Comparison of ENCODE assay signal across 9 cellular contexts in genomic region chr10:18216482-18216881, GRCh38.
DNase-seq lines count a peak whose midpoint lies in the region; ATAC-seq, FAIRE-seq and TF ChIP-seq lines count a peak whose summit lies in the region.
"Had no signal": no experiment of that assay in that cellular context is flagged by ENCODE, and none has a peak within 500 bp of the region (broad histone marks: within the 10 kb centered on the region; RNA-seq: fewer than 3 reads in every experiment).

No MANE protein-coding gene starts in this region.

- H3K4me1 ChIP-seq in HEK293 (ENCODE audit: control insufficient read depth, insufficient read depth, low read length) (no peaks in the 10 kb centered on the region), adipocyte (ENCODE audit: control insufficient read depth, insufficient read depth, low read length) (peaks cover 45% of the 10 kb centered on the region)

- peak; percentile 88 for FAIRE-seq in islet of Langerhans (lab: Jason Lieb, UNC)
- FAIRE-seq: RCC 7860 had no signal

- DNase-seq in AG04450 (ENCODE audit: low read depth, low spot score) (no peak), adipocyte (ENCODE audit: low read depth) (peak; percentile 73)
- no peak for DNase-seq in activated CD4-positive, alpha-beta T cell treated with anti-CD3 and anti-CD28 coated beads, Interleukin-2, amount 10 ng/mL, durations not matched to agents 7 days and 5 days
- no peak for DNase-seq in activated T-helper 1 cell treated with anti-CD3 and anti-CD28 coated beads, Interleukin-12 subunit alpha, Interleukin-12 subunit beta, Interleukin-2, Interleukin-4 antibody, amounts not matched to agents 30 ng/mL and 10 ng/mL and 1 ng/mL, durations not matched to agents 14 hours and 24 hours and 36 hours (ENCODE audit: low spot score)

- H3K27ac Mint-ChIP-seq in activated CD4-positive, alpha-beta T cell treated with anti-CD3 and anti-CD28 coated beads, Interleukin-2, amount 10 ng/mL, durations not matched to agents 7 days and 5 days = no peak overlapping the region
- no peak overlapping the region for H3K27ac Mint-ChIP-seq in activated T-helper 1 cell treated with anti-CD3 and anti-CD28 coated beads, Interleukin-12 subunit alpha, Interleukin-12 subunit beta, Interleukin-2, Interleukin-4 antibody, amounts not matched to agents 30 ng/mL and 10 ng/mL and 1 ng/mL, durations not matched to agents 14 hours and 24 hours and 36 hours

- H3K9me3 ChIP-seq in AG04450 (ENCODE audit: control insufficient read depth, insufficient read depth, low read length) = no peaks in the 10 kb centered on the region
- no peaks in the 10 kb centered on the region for H3K9me3 ChIP-seq in HEK293 (ENCODE audit: control insufficient read depth, insufficient read depth, low read depth, low read length)
- H3K9me3 ChIP-seq in adipocyte (ENCODE audit: control insufficient read depth, low read length) = no peaks in the 10 kb centered on the region

- H3K27me3 ChIP-seq in AG04450 (ENCODE audit: control insufficient read depth, insufficient read depth, low read length) (no peaks in the 10 kb centered on the region), adipocyte (replicated peaks; ENCODE audit: control insufficient read depth, insufficient read depth, low read length) (no peaks in the 10 kb centered on the region)

- CTCF ChIA-PET in AG04450 (lab: Charles Lee) (interaction anchor here (0.6 to 2.5 kb wide), 61 partner anchors 9 to 1399 kb away, joined by 3 to 153 read pairs (median 5); partner anchors contain the start of genes RSU1 and TMEM236), HEK293 (lab: Yijun Ruan, JAX) (interaction anchor here (0.5 to 2.0 kb wide), 23 partner anchors 9 to 986 kb away, joined by 3 to 16 read pairs (median 3); no protein-coding TSS in a partner anchor)
- CTCF ChIA-PET in activated CD4-positive, alpha-beta T cell treated with anti-CD3 and anti-CD28 coated beads, Interleukin-2, amount 10 ng/mL, durations not matched to agents 7 days and 5 days (lab: Charles Lee) = no interaction called here

- ATAC-seq in HG02798 (IDR thresholded peaks at IDR 0.05; ENCODE audit: poor library complexity, unreplicated experiment) (no peak), GM19023 (IDR thresholded peaks at IDR 0.05; ENCODE audit: unreplicated experiment) (no peak)

- H3K9ac ChIP-seq in adipocyte (ENCODE audit: low read length) = peak overlapping the region; percentile 27

- H3K27ac ChIP-seq in AG04450 (ENCODE audit: low read depth, low read length) (no peak overlapping the region), HEK293 (ENCODE audit: extremely low read depth, low read depth, low read length) (no peak overlapping the region)

- no peaks in the 10 kb centered on the region for H3K9me3 Mint-ChIP-seq in activated CD4-positive, alpha-beta T cell treated with anti-CD3 and anti-CD28 coated beads, Interleukin-2, amount 10 ng/mL, durations not matched to agents 7 days and 5 days
- no peaks in the 10 kb centered on the region for H3K9me3 Mint-ChIP-seq in activated T-helper 1 cell treated with anti-CD3 and anti-CD28 coated beads, Interleukin-12 subunit alpha, Interleukin-12 subunit beta, Interleukin-2, Interleukin-4 antibody, amounts not matched to agents 30 ng/mL and 10 ng/mL and 1 ng/mL, durations not matched to agents 14 hours and 24 hours and 36 hours

- no peak overlapping the region for H3K4me3 Mint-ChIP-seq in activated CD4-positive, alpha-beta T cell treated with anti-CD3 and anti-CD28 coated beads, Interleukin-2, amount 10 ng/mL, durations not matched to agents 7 days and 5 days
- no peak overlapping the region for H3K4me3 Mint-ChIP-seq in activated T-helper 1 cell treated with anti-CD3 and anti-CD28 coated beads, Interleukin-12 subunit alpha, Interleukin-12 subunit beta, Interleukin-2, Interleukin-4 antibody, amounts not matched to agents 30 ng/mL and 10 ng/mL and 1 ng/mL, durations not matched to agents 14 hours and 24 hours and 36 hours

- POLR2A ChIA-PET in AG04450 (lab: Yijun Ruan, JAX) = no interaction called here
- POLR2A ChIA-PET in HEK293 (lab: Yijun Ruan, JAX) = no interaction called here
- POLR2A ChIA-PET in activated CD4-positive, alpha-beta T cell treated with anti-CD3 and anti-CD28 coated beads, Interleukin-2, amount 10 ng/mL, durations not matched to agents 7 days and 5 days (lab: Charles Lee) = no interaction called here

- TF ChIP-seq CTCF in AG04450 (IDR thresholded peaks at IDR 0.05; ENCODE audit: low read depth, low read length) = peak; percentile 77
- no peak for TF ChIP-seq CTCF in HEK293 (tag by site-specific recombination; IDR thresholded peaks at IDR 0.05)

- H3K27me3 Mint-ChIP-seq in activated CD4-positive, alpha-beta T cell treated with anti-CD3 and anti-CD28 coated beads, Interleukin-2, amount 10 ng/mL, durations not matched to agents 7 days and 5 days = peaks cover 3% of the 10 kb centered on the region
- no peaks in the 10 kb centered on the region for H3K27me3 Mint-ChIP-seq in activated T-helper 1 cell treated with anti-CD3 and anti-CD28 coated beads, Interleukin-12 subunit alpha, Interleukin-12 subunit beta, Interleukin-2, Interleukin-4 antibody, amounts not matched to agents 30 ng/mL and 10 ng/mL and 1 ng/mL, durations not matched to agents 14 hours and 24 hours and 36 hours (ENCODE audit: insufficient read depth)

- H3K36me3 ChIP-seq in HEK293 (ENCODE audit: control insufficient read depth in 2 of 2, insufficient read depth in 1 of 2, low read length in 2 of 2) = no peaks in the 10 kb centered on the region
- no peaks in the 10 kb centered on the region for H3K36me3 ChIP-seq in adipocyte (ENCODE audit: control insufficient read depth, insufficient read depth, low read length, severe bottlenecking)

- H3K4me3 ChIP-seq in AG04450 (ENCODE audit: low read depth, low read length) (no peak overlapping the region), HEK293 (ENCODE audit: low read depth, low read length) (no peak overlapping the region), adipocyte (ENCODE audit: low read length) (no peak overlapping the region)

- H3K36me3 Mint-ChIP-seq in activated CD4-positive, alpha-beta T cell treated with anti-CD3 and anti-CD28 coated beads, Interleukin-2, amount 10 ng/mL, durations not matched to agents 7 days and 5 days (ENCODE audit: low read depth) = no peaks in the 10 kb centered on the region
- H3K36me3 Mint-ChIP-seq in activated T-helper 1 cell treated with anti-CD3 and anti-CD28 coated beads, Interleukin-12 subunit alpha, Interleukin-12 subunit beta, Interleukin-2, Interleukin-4 antibody, amounts not matched to agents 30 ng/mL and 10 ng/mL and 1 ng/mL, durations not matched to agents 14 hours and 24 hours and 36 hours (ENCODE audit: low read depth) = no peaks in the 10 kb centered on the region

- H3K4me1 Mint-ChIP-seq in activated CD4-positive, alpha-beta T cell treated with anti-CD3 and anti-CD28 coated beads, Interleukin-2, amount 10 ng/mL, durations not matched to agents 7 days and 5 days = no peaks in the 10 kb centered on the region
- no peaks in the 10 kb centered on the region for H3K4me1 Mint-ChIP-seq in activated T-helper 1 cell treated with anti-CD3 and anti-CD28 coated beads, Interleukin-12 subunit alpha, Interleukin-12 subunit beta, Interleukin-2, Interleukin-4 antibody, amounts not matched to agents 30 ng/mL and 10 ng/mL and 1 ng/mL, durations not matched to agents 14 hours and 24 hours and 36 hours (ENCODE audit: low read depth)

- intact Hi-C loops in activated T-helper 1 cell treated with anti-CD3 and anti-CD28 coated beads, Interleukin-12 subunit alpha, Interleukin-12 subunit beta, Interleukin-2, Interleukin-4 antibody, amounts not matched to agents 30 ng/mL and 10 ng/mL and 1 ng/mL, durations not matched to agents 14 hours and 24 hours and 36 hours (cut with micrococcal nuclease) = loop anchor here (10.0 kb wide), 1 partner anchor 312 kb away; no protein-coding TSS in a partner anchor

TF ChIP-seq in HEK293, 187 proteins besides CTCF, POLR2A, EP300 and RAD21:
- TF ChIP-seq ZNF785 (tag by site-specific recombination; IDR thresholded peaks at IDR 0.05) (no peak), ZNF548 (tag by site-specific recombination; IDR thresholded peaks at IDR 0.05) (no peak), ZEB2 (tag by site-specific recombination; IDR thresholded peaks at IDR 0.05) (no peak), ZNF654 (tag by site-specific recombination; IDR thresholded peaks at IDR 0.05; ENCODE audit: low read depth) (peak; percentile 54)
